In the genomic region with DNA sequence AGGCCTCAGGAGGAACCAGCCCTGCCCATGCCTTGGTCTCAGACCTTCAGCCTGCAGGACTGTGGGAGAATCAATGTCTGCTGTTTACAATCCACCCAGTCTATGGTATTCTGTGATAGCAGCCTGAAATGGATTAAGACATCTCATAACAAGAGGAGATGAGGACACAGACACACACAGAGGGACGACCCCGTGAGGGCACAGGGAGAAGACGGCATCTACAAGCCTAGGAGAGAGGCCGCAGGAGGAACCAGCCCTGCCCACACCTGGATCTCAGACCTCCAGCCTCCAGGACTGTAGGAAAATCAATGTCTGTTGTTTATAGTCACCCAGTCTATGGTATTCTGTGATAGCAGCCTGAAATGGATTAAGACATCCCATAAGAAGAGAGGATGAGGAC, we compare ENCODE assay signal across 18 cellular contexts. TPM values are rescaled to one million over a fixed set of nuclear protein-coding genes. Genes with fewer than 3 reads are reported as not detected.
DNase-seq lines count a peak whose midpoint lies in the region; ATAC-seq and TF ChIP-seq lines count a peak whose summit lies in the region.
"Had no signal": no experiment of that assay in that cellular context is flagged by ENCODE, and none has a peak within 500 bp of the region (broad histone marks: within the 10 kb centered on the region; RNA-seq: fewer than 3 reads in every experiment).

No MANE protein-coding gene starts in this region.

- POLR2A ChIA-PET in naive thymus-derived CD4-positive, alpha-beta T cell (lab: Charles Lee), result no interaction called here

- in situ Hi-C loops in GM13976 (cut with MboI; ENCODE audit: low sequenced_read_pairs, unreplicated experiment), result loop anchor here (10.0 kb wide), 1 partner anchor 134 kb away; no protein-coding TSS in a partner anchor

- ATAC-seq in stimulated activated naive CD8-positive, alpha-beta T cell treated with anti-CD3 and anti-CD28 coated beads, Interleukin-15, Interleukin-2, amounts not matched to agents 100 U/mL and 50 U/mL, for 24 hours, result no peak
- ATAC-seq in activated T-helper 17 cell treated with anti-CD3 and anti-CD28 coated beads, Interleukin-2, amount 50 U/mL, for 72 hours (replicated peaks), result no peak
- ATAC-seq in naive thymus-derived CD4-positive, alpha-beta T cell, result no peak
- no peak for ATAC-seq in GM21786 (IDR thresholded peaks at IDR 0.05; ENCODE audit: unreplicated experiment)
- ATAC-seq: gastroesophageal sphincter had no signal

- H3K4me1 Mint-ChIP-seq in stimulated activated naive CD8-positive, alpha-beta T cell treated with anti-CD3 and anti-CD28 coated beads, Interleukin-15, Interleukin-2, amounts not matched to agents 100 ng/mL and 50 ng/mL, for 24 hours (ENCODE audit: low read depth), result peaks cover 51% of the 10 kb centered on the region
- H3K4me1 Mint-ChIP-seq in activated T-helper 17 cell treated with anti-CD3 and anti-CD28 coated beads, Interleukin-2, amount 50 U/mL, for 72 hours, result peaks cover 13% of the 10 kb centered on the region
- peaks cover 17 to 46% (median 35%) of the 10 kb centered on the region in 7 donors for H3K4me1 Mint-ChIP-seq in naive thymus-derived CD4-positive, alpha-beta T cell

- H3K27ac ChIP-seq in naive thymus-derived CD4-positive, alpha-beta T cell (ENCODE audit: low read depth, low read length), result no peak overlapping the region
- H3K27ac ChIP-seq: C4-2B, gastroesophageal sphincter, parathyroid adenoma, SJSA1 had no signal

- H3K27ac Mint-ChIP-seq in stimulated activated naive CD8-positive, alpha-beta T cell treated with anti-CD3 and anti-CD28 coated beads, Interleukin-15, Interleukin-2, amounts not matched to agents 100 ng/mL and 50 ng/mL, for 24 hours, result peak overlapping the region; percentile 76
- peak overlapping the region; percentile 87 for H3K27ac Mint-ChIP-seq in activated T-helper 17 cell treated with anti-CD3 and anti-CD28 coated beads, Interleukin-2, amount 50 U/mL, for 72 hours
- H3K27ac Mint-ChIP-seq in naive thymus-derived CD4-positive, alpha-beta T cell, result peak overlapping the region in 5 of 9 donors; percentile 49 to 83 (median 69)

- H3K4me3 Mint-ChIP-seq in stimulated activated naive CD8-positive, alpha-beta T cell treated with anti-CD3 and anti-CD28 coated beads, Interleukin-15, Interleukin-2, amounts not matched to agents 100 ng/mL and 50 ng/mL, for 24 hours, result peak overlapping the region; percentile 55
- H3K4me3 Mint-ChIP-seq in activated T-helper 17 cell treated with anti-CD3 and anti-CD28 coated beads, Interleukin-2, amount 50 U/mL, for 72 hours, result peak overlapping the region; percentile 84
- peak overlapping the region; percentile 38 to 78 (median 54) for H3K4me3 Mint-ChIP-seq in naive thymus-derived CD4-positive, alpha-beta T cell

- no peak for TF ChIP-seq CTCF in GM13976 (IDR thresholded peaks at IDR 0.05; ENCODE audit: borderline replicate concordance, control extremely low read depth, extremely low read depth, insufficient read depth, missing control alignments)

- no peaks in the 10 kb centered on the region for H3K9me3 ChIP-seq in naive thymus-derived CD4-positive, alpha-beta T cell (ENCODE audit: control insufficient read depth in 2 of 3, low read length in 3 of 3)
- H3K9me3 ChIP-seq: gastroesophageal sphincter, SJSA1 had no signal

- no peaks in the 10 kb centered on the region for H3K27me3 ChIP-seq in naive thymus-derived CD4-positive, alpha-beta T cell (ENCODE audit: control insufficient read depth in 2 of 2, insufficient read depth in 2 of 2, low read length in 2 of 2)
- H3K27me3 ChIP-seq: gastroesophageal sphincter, SJSA1 had no signal

- H3K4me3 ChIP-seq in naive thymus-derived CD4-positive, alpha-beta T cell (ENCODE audit: low read length), result no peak overlapping the region
- H3K4me3 ChIP-seq: SJSA1 had no signal

- H3K4me1 ChIP-seq in naive thymus-derived CD4-positive, alpha-beta T cell (ENCODE audit: control insufficient read depth in 2 of 2, insufficient read depth in 2 of 2, low read length in 2 of 2), result peaks cover 25 to 33% of the 10 kb centered on the region in 2 donors
- H3K4me1 ChIP-seq: parathyroid adenoma had no signal

- intact Hi-C loops in naive thymus-derived CD4-positive, alpha-beta T cell (cut with micrococcal nuclease), result no loop called here

- peaks cover 22 to 72% (median 42%) of the 10 kb centered on the region in 3 experiments for H3K36me3 ChIP-seq in naive thymus-derived CD4-positive, alpha-beta T cell (ENCODE audit: control insufficient read depth in 2 of 3, insufficient read depth in 3 of 3, low read length in 3 of 3)

- CTCF ChIA-PET in naive thymus-derived CD4-positive, alpha-beta T cell (lab: Charles Lee), result no interaction called here

- H3K9me3 Mint-ChIP-seq in stimulated activated naive CD8-positive, alpha-beta T cell treated with anti-CD3 and anti-CD28 coated beads, Interleukin-15, Interleukin-2, amounts not matched to agents 100 ng/mL and 50 ng/mL, for 24 hours, result no peaks in the 10 kb centered on the region
- no peaks in the 10 kb centered on the region for H3K9me3 Mint-ChIP-seq in activated T-helper 17 cell treated with anti-CD3 and anti-CD28 coated beads, Interleukin-2, amount 50 U/mL, for 72 hours
- no peaks in the 10 kb centered on the region for H3K9me3 Mint-ChIP-seq in naive thymus-derived CD4-positive, alpha-beta T cell

- H3K36me3 Mint-ChIP-seq in stimulated activated naive CD8-positive, alpha-beta T cell treated with anti-CD3 and anti-CD28 coated beads, Interleukin-15, Interleukin-2, amounts not matched to agents 100 ng/mL and 50 ng/mL, for 24 hours (ENCODE audit: low read depth), result peaks cover 70% of the 10 kb centered on the region
- H3K36me3 Mint-ChIP-seq in activated T-helper 17 cell treated with anti-CD3 and anti-CD28 coated beads, Interleukin-2, amount 50 U/mL, for 72 hours (ENCODE audit: low read depth), result peaks cover 91% of the 10 kb centered on the region
- H3K36me3 Mint-ChIP-seq in naive thymus-derived CD4-positive, alpha-beta T cell, result peaks cover 4 to 53% (median 28%) of the 10 kb centered on the region in 5 donors

- no peak for DNase-seq in stimulated activated naive CD8-positive, alpha-beta T cell treated with anti-CD3 and anti-CD28 coated beads, Interleukin-15, Interleukin-2, amounts not matched to agents 100 U/mL and 50 U/mL, for 24 hours
- DNase-seq in naive thymus-derived CD4-positive, alpha-beta T cell, result no peak
- DNase-seq in NCI-H1436 treated with DMSO at 0.1 percent for 48 hours (lab: John Stamatoyannopoulos, UW) (no peak), cerebellar nuclear complex (lab: John Stamatoyannopoulos, UW) (no peak), GM13976 (ENCODE audit: low spot score) (no peak)
- DNase-seq: activated CD4-positive, alpha-beta T cell treated with anti-CD3 and anti-CD28 coated beads for 1 hour; anterior cingulate cortex; NCI-H2029; stimulated activated CD4-positive, alpha-beta T cell treated with anti-CD3 and anti-CD28 coated beads, Interleukin-1b, Interleukin-23, amount 100 ng/mL, for 48 hours; stimulated activated naive CD4-positive, alpha-beta T cell had no signal

- no peaks in the 10 kb centered on the region for H3K27me3 Mint-ChIP-seq in stimulated activated naive CD8-positive, alpha-beta T cell treated with anti-CD3 and anti-CD28 coated beads, Interleukin-15, Interleukin-2, amounts not matched to agents 100 ng/mL and 50 ng/mL, for 24 hours
- no peaks in the 10 kb centered on the region for H3K27me3 Mint-ChIP-seq in activated T-helper 17 cell treated with anti-CD3 and anti-CD28 coated beads, Interleukin-2, amount 50 U/mL, for 72 hours
- no peaks in the 10 kb centered on the region for H3K27me3 Mint-ChIP-seq in naive thymus-derived CD4-positive, alpha-beta T cell

RNA-seq across cellular contexts. Expression of a gene that starts 3.3 kb away (rescaled TPM):
- total RNA-seq in activated T-helper 17 cell treated with anti-CD3 and anti-CD28 coated beads, Interleukin-2, amount 50 U/mL, for 72 hours, result 100 to 1,000 TPM; 373 to 401 TPM
- 100 to 1,000 TPM; 238 to 341 (median 270) TPM for total RNA-seq in naive thymus-derived CD4-positive, alpha-beta T cell
- polyA plus RNA-seq in naive thymus-derived CD4-positive, alpha-beta T cell, result 100 to 1,000 TPM; 467 to 597 TPM

RNA-seq across cellular contexts. Expression of a gene that starts 52.1 kb away (rescaled TPM):
- 1 to 10 TPM in 1 of 2 donors, under 1 TPM in 1; 0.52 to 1.2 TPM for total RNA-seq in activated T-helper 17 cell treated with anti-CD3 and anti-CD28 coated beads, Interleukin-2, amount 50 U/mL, for 72 hours
- 10 to 100 TPM in 2 of 5 experiments, 1 to 10 TPM in 1, not detected in 2; 7.9 to 23.7 (median 10.5) TPM for total RNA-seq in naive thymus-derived CD4-positive, alpha-beta T cell
- polyA plus RNA-seq in naive thymus-derived CD4-positive, alpha-beta T cell, result under 1 TPM; 0.12 to 0.16 TPM
- total RNA-seq: LHCN-M2, SJSA1 had no signal
